ENCODE assay signal across 1 cellular context in genomic region chr10:64619068-64619467, GRCh38.
TF ChIP-seq lines count a peak whose summit lies in the region.

No MANE protein-coding gene starts in this region.

TF ChIP-seq in HepG2, 621 proteins besides CTCF, POLR2A, EP300 and RAD21 (continued from another document):
- TF ChIP-seq ZNF605 (CRISPR knock-in tag; IDR thresholded peaks at IDR 0.05) = no peak
- TF ChIP-seq LCORL (IDR thresholded peaks at IDR 0.05) = no peak
- no peak for TF ChIP-seq LCORL (CRISPR knock-in tag; IDR thresholded peaks at IDR 0.05)
- no peak for TF ChIP-seq ZNF432 (CRISPR knock-in tag; IDR thresholded peaks at IDR 0.05; ENCODE audit: borderline replicate concordance)
- no peak for TF ChIP-seq NCOA2 (CRISPR knock-in tag; IDR thresholded peaks at IDR 0.05)
- TF ChIP-seq JUN (CRISPR knock-in tag; IDR thresholded peaks at IDR 0.05) = no peak
- no peak for TF ChIP-seq NR1H2 (CRISPR knock-in tag; IDR thresholded peaks at IDR 0.05; ENCODE audit: borderline replicate concordance, low read depth)
- no peak for TF ChIP-seq IKZF1 (IDR thresholded peaks at IDR 0.05)
- TF ChIP-seq NR3C1 (CRISPR knock-in tag; IDR thresholded peaks at IDR 0.05) = no peak
